ENCODE assay signal across 22 cellular contexts in genomic region chrX:86237482-86237881, GRCh38.
"Had no signal": no experiment of that assay in that cellular context is flagged by ENCODE, and none has a peak within 500 bp of the region (broad histone marks: within the 10 kb centered on the region; RNA-seq: fewer than 3 reads in every experiment).

No MANE protein-coding gene starts in this region.

- H3K27me3 ChIP-seq: gastrocnemius medialis, hepatocyte, left lung, right lobe of liver, testis, tibial artery had no signal

- H3K4me3 Mint-ChIP-seq: mesothelial cell of epicardium; naive thymus-derived CD4-positive, alpha-beta T cell; nephron; stimulated activated memory B cell treated with anti-CD40 and anti-IgM and Interleukin-4, amounts not matched to agents 10 μg/mL and 1 μg/mL and 100 μg/mL, for 72 hours; type B pancreatic cell had no signal

- H3K27me3 Mint-ChIP-seq: naive thymus-derived CD4-positive, alpha-beta T cell; stimulated activated memory B cell treated with anti-CD40 and anti-IgM and Interleukin-4, amounts not matched to agents 10 μg/mL and 1 μg/mL and 100 μg/mL, for 72 hours; type B pancreatic cell had no signal

- H3K4me3 ChIP-seq: dorsolateral prefrontal cortex, gastrocnemius medialis, hepatocyte, left lung, mucosa of descending colon, psoas muscle, right lobe of liver, testis, tibial artery had no signal

- H3K36me3 Mint-ChIP-seq: stimulated activated memory B cell treated with anti-CD40 and anti-IgM and Interleukin-4, amounts not matched to agents 10 μg/mL and 1 μg/mL and 100 μg/mL, for 72 hours had no signal

- H3K36me3 ChIP-seq: gastrocnemius medialis, left lung, right lobe of liver, tibial artery had no signal

- H3K27ac ChIP-seq: dorsolateral prefrontal cortex, gastrocnemius medialis, hepatocyte, left lung, psoas muscle, right lobe of liver, testis, tibial artery had no signal

- DNase-seq: dorsolateral prefrontal cortex; effector CD4-positive, alpha-beta T cell; gastrocnemius medialis; head of caudate nucleus; left cardiac atrium; mesenchymal stem cell; naive thymus-derived CD4-positive, alpha-beta T cell; nucleus accumbens; psoas muscle; right lobe of liver; stimulated activated CD4-positive, alpha-beta T cell treated with anti-CD3 and anti-CD28 coated beads, Interleukin-4, amount 100 ng/mL, for 4 hours; stimulated activated naive CD8-positive, alpha-beta T cell treated with anti-CD3 and anti-CD28 coated beads, Interleukin-15, Interleukin-2, amounts not matched to agents 100 U/mL and 50 U/mL, for 24 hours; substantia nigra; testis; tibial artery had no signal

- H3K4me1 Mint-ChIP-seq: mesothelial cell of epicardium; naive thymus-derived CD4-positive, alpha-beta T cell; nephron; stimulated activated memory B cell treated with anti-CD40 and anti-IgM and Interleukin-4, amounts not matched to agents 10 μg/mL and 1 μg/mL and 100 μg/mL, for 72 hours had no signal

- H3K27ac Mint-ChIP-seq: mesothelial cell of epicardium; naive thymus-derived CD4-positive, alpha-beta T cell; nephron; stimulated activated memory B cell treated with anti-CD40 and anti-IgM and Interleukin-4, amounts not matched to agents 10 μg/mL and 1 μg/mL and 100 μg/mL, for 72 hours; type B pancreatic cell had no signal

- H3K9me3 ChIP-seq: gastrocnemius medialis, testis had no signal

- H3K4me1 ChIP-seq: gastrocnemius medialis, left lung, psoas muscle, right lobe of liver, testis, tibial artery had no signal

- ATAC-seq: gastrocnemius medialis; left cardiac atrium; left lung; mucosa of descending colon; naive thymus-derived CD4-positive, alpha-beta T cell; psoas muscle; stimulated activated memory B cell treated with anti-CD40 and anti-IgM and Interleukin-4, amounts not matched to agents 10 μg/mL and 1 μg/mL and 100 μg/mL, for 72 hours; stimulated activated naive CD8-positive, alpha-beta T cell treated with anti-CD3 and anti-CD28 coated beads, Interleukin-15, Interleukin-2, amounts not matched to agents 100 U/mL and 50 U/mL, for 24 hours had no signal
